ENCODE assay signal across 8 cellular contexts in the genomic region with DNA sequence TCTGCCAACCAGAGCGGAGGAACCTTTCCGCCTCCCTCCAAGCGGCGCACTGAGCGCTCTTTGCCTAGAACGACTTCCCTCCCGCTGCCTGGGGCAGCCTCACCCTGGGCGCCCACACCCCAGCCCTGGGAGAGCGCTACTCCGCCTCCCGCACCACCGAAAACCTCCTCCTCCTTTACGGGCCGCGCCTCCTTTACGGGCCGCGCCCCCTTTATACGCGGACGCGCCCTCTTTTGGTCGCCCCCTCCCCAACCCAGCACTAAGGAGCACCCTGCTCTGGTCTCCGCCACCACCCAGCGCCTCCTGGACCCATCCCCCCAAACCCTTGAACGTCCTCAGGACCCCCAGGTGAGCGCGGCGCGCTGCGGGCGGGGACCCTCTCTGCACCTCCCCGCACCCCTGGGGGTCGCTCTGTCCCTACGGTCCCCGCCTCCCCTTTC. TPM values are rescaled to one million over a fixed set of nuclear protein-coding genes. Genes with fewer than 3 reads are reported as not detected.
DNase-seq lines count a peak whose midpoint lies in the region; ATAC-seq and TF ChIP-seq lines count a peak whose summit lies in the region.

No MANE protein-coding gene starts in this region.

- TF ChIP-seq POLR2A in body of pancreas (IDR thresholded peaks at IDR 0.05): no peak

- H3K27me3 Mint-ChIP-seq in MCF 10A (ENCODE audit: insufficient read depth, unreplicated experiment) (peaks cover 25% of the 10 kb centered on the region), type B pancreatic cell (peaks cover 54% of the 10 kb centered on the region)

- CTCF ChIA-PET in MCF 10A (lab: Yijun Ruan, JAX): no interaction called here

- H3K27ac Mint-ChIP-seq in MCF 10A (ENCODE audit: low read depth, unreplicated experiment) (peak overlapping the region; percentile 74), type B pancreatic cell (peak overlapping the region; percentile 59)

- H3K27me3 ChIP-seq in DOHH2 (ENCODE audit: control insufficient read depth, low read length) (peaks cover 32% of the 10 kb centered on the region), mononuclear cell (ENCODE audit: insufficient read depth, low read length) (peaks cover 25% of the 10 kb centered on the region), body of pancreas (no peaks in the 10 kb centered on the region)

- H3K4me3 Mint-ChIP-seq in MCF 10A (ENCODE audit: unreplicated experiment): peak overlapping the region; percentile 78
- H3K4me3 Mint-ChIP-seq in type B pancreatic cell: peak overlapping the region; percentile 88

- no peaks in the 10 kb centered on the region for H3K9me2 ChIP-seq in DOHH2 (replicated peaks; ENCODE audit: control insufficient read depth, low read length)

- H3K4me1 Mint-ChIP-seq in MCF 10A (ENCODE audit: insufficient read depth, unreplicated experiment) (peaks cover 5% of the 10 kb centered on the region), type B pancreatic cell (ENCODE audit: unreplicated experiment) (peaks cover 9% of the 10 kb centered on the region)

- H3K9me3 Mint-ChIP-seq in MCF 10A (ENCODE audit: unreplicated experiment): no peaks in the 10 kb centered on the region
- no peaks in the 10 kb centered on the region for H3K9me3 Mint-ChIP-seq in type B pancreatic cell

- H3F3A ChIP-seq in DOHH2 (ENCODE audit: control insufficient read depth, insufficient read depth): no peaks in the 10 kb centered on the region

- no peaks in the 10 kb centered on the region for H3K9me3 ChIP-seq in DOHH2 (ENCODE audit: control insufficient read depth, insufficient read depth, low read length)
- H3K9me3 ChIP-seq in mononuclear cell (ENCODE audit: low read depth, low read length): no peaks in the 10 kb centered on the region
- H3K9me3 ChIP-seq in body of pancreas: no peaks in the 10 kb centered on the region

- no peaks in the 10 kb centered on the region for H4K20me1 ChIP-seq in DOHH2 (ENCODE audit: control insufficient read depth, insufficient read depth, low read depth, low read length)

- H3K79me2 ChIP-seq in DOHH2 (ENCODE audit: control insufficient read depth, low read length): no peaks in the 10 kb centered on the region

- no peaks in the 10 kb centered on the region for H3K36me3 ChIP-seq in DOHH2 (ENCODE audit: control insufficient read depth, low read length)
- no peaks in the 10 kb centered on the region for H3K36me3 ChIP-seq in body of pancreas (replicated peaks in 1 of 2; ENCODE audit: insufficient read depth in 1 of 2, low read depth in 2 of 2)

- intact Hi-C loops in MCF 10A (cut with micrococcal nuclease): loop anchor here (1.0 kb wide), 1 partner anchor 44 kb away; no protein-coding TSS in a partner anchor
- intact Hi-C loops in body of pancreas (cut with DNase I): no loop called here

- peak; percentile 58 for DNase-seq in NCI-H69 (lab: John Stamatoyannopoulos, UW)
- no peak for DNase-seq in MCF 10A (ENCODE audit: unreplicated experiment)
- no peak for DNase-seq in type B pancreatic cell (ENCODE audit: extremely low spot score, unreplicated experiment)
- no peak for DNase-seq in germinal center (ENCODE audit: low spot score)
- DNase-seq in SIG-M5 treated with dmso at 0.1 percent for 504 hours (lab: John Stamatoyannopoulos, UW; ENCODE audit: unreplicated experiment): no peak
- no peak for DNase-seq in body of pancreas

- peak overlapping the region; percentile 21 for H3K4me2 ChIP-seq in DOHH2 (ENCODE audit: low read length)

- ATAC-seq in body of pancreas: no peak

- POLR2A ChIA-PET in MCF 10A (lab: Yijun Ruan, JAX): interaction anchor here (0.9 kb wide), 1 partner anchor 93 kb away, joined by 5 read pairs; no protein-coding TSS in a partner anchor

- TF ChIP-seq CTCF in DOHH2 (IDR thresholded peaks at IDR 0.05; ENCODE audit: low read depth, low read length, poor library complexity, severe bottlenecking) (no peak), MCF 10A (IDR thresholded peaks at IDR 0.05; ENCODE audit: unreplicated experiment) (no peak), type B pancreatic cell (conservative IDR thresholded peaks at IDR 0.05) (no peak), body of pancreas (IDR thresholded peaks at IDR 0.05) (no peak)

- WGBS in body of pancreas, 2 donors: 0 to 1% methylated on average over 21 to 36 of the region's 36 CpGs

- H3K4me1 ChIP-seq in DOHH2 (ENCODE audit: control insufficient read depth, low read length): no peaks in the 10 kb centered on the region; the same call in 1 of the 2 replicates
- H3K4me1 ChIP-seq in mononuclear cell (ENCODE audit: insufficient read depth, low read length): no peaks in the 10 kb centered on the region
- peaks cover 22% of the 10 kb centered on the region for H3K4me1 ChIP-seq in body of pancreas

- no TSS peak for BruUV-seq in MCF 10A (replicated peaks; lab: Mats Ljungman, UMichigan)

- no peak overlapping the region for H3K4me3 ChIP-seq in DOHH2 (ENCODE audit: low read length)
- H3K4me3 ChIP-seq in mononuclear cell (ENCODE audit: low read length): peak overlapping the region; percentile 19
- H3K4me3 ChIP-seq in body of pancreas: no peak overlapping the region

- H3K27ac ChIP-seq in DOHH2 (ENCODE audit: low read depth, low read length): no peak overlapping the region
- no peak overlapping the region for H3K27ac ChIP-seq in body of pancreas

- H3K36me3 Mint-ChIP-seq in MCF 10A (ENCODE audit: insufficient read depth, unreplicated experiment) (no peaks in the 10 kb centered on the region), type B pancreatic cell (peaks cover 8% of the 10 kb centered on the region)

RNA-seq across cellular contexts. Expression of a gene that starts 0.6 kb away (rescaled TPM):
- total RNA-seq in MCF 10A (2022): 6.7 and 8.6 TPM in 2 replicates
- 3.7 TPM for total RNA-seq in mononuclear cell
- 71.9 and 216 TPM in 2 replicates for total RNA-seq in type B pancreatic cell (ENCODE audit: low replicate concordance)
- total RNA-seq in body of pancreas: 1 to 10 TPM in 1 of 2 donors, under 1 TPM in 1; 0.78 to 1.3 TPM
